ENCODE assay signal across 22 cellular contexts in the genomic region with DNA sequence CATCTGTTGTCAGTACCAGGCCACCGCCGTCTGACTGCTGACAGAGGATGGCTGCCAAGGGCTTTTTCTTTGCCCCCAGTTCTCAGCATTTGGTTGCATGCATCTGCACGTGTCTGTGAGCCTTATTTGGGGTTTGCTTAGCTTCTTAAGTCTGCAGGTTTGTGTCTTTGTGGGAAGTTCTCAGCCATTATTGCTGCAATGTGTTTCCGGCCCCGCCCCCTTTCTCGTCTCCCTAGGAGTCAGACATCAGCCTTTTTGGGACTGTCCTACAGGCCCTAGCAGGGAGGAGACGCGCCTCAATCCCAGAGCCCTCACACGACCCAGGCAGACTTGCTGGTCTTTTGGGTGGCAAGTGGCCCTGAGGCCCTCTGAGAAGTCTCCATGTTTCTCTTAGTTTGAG. TPM values are rescaled to one million over a fixed set of nuclear protein-coding genes. Genes with fewer than 3 reads are reported as not detected.
A peak's percentile ranks its signal among the peaks of the same experiment; 100 is the strongest.
DNase-seq lines count a peak whose midpoint lies in the region; ATAC-seq and TF ChIP-seq lines count a peak whose summit lies in the region.
"Had no signal": no experiment of that assay in that cellular context is flagged by ENCODE, and none has a peak within 500 bp of the region (broad histone marks: within the 10 kb centered on the region; RNA-seq: fewer than 3 reads in every experiment).

No MANE protein-coding gene starts in this region.

- DNase-seq in HL-60 (ENCODE audit: low read depth in 1 of 2, low spot score in 1 of 2) = peak; percentile 30 to 90
- DNase-seq in NB4 (ENCODE audit: low read depth) = peak; percentile 85
- peak; percentile 22 for DNase-seq in left ventricle myocardium inferior
- DNase-seq in stimulated activated effector memory CD8-positive, alpha-beta T cell treated with anti-CD3 and anti-CD28 coated beads, Interleukin-12 subunit alpha, Interleukin-12 subunit beta, amount 100 ng/mL, for 72 hours (ENCODE audit: low spot score in 2 of 2) = no peak
- no peak for DNase-seq in activated CD4-positive, CD25-positive, alpha-beta regulatory T cell treated with anti-CD3 and anti-CD28 coated beads, Interleukin-2, amount 50 U/mL, for 72 hours
- no peak for DNase-seq in transverse colon
- DNase-seq: activated CD4-positive, alpha-beta T cell treated with anti-CD3 and anti-CD28 coated beads, Interleukin-2, amount 10 ng/mL, durations not matched to agents 7 days and 5 days; activated CD8-positive, alpha-beta memory T cell treated with anti-CD3 and anti-CD28 coated beads, Interleukin-2, amount 50 U/mL, for 4 hours; activated effector memory CD4-positive, alpha-beta T cell treated with Interleukin-2 at 50 U/mL for 16 hours; DMS53; H9; immature natural killer cell; NCI-H1092; NCI-H2081 treated with DMSO at 0.1 percent for 48 hours; NCI-H510A; SHP77; stimulated activated CD4-positive, alpha-beta T cell treated with anti-CD3 and anti-CD28 coated beads, Interleukin-15, amount 100 ng/mL, for 24 hours had no signal

- H3K4me1 Mint-ChIP-seq in stimulated activated effector memory CD8-positive, alpha-beta T cell treated with anti-CD3 and anti-CD28 coated beads, Interleukin-12 subunit alpha, Interleukin-12 subunit beta, amount 100 ng/mL, for 72 hours = peaks cover 8% of the 10 kb centered on the region
- H3K4me1 Mint-ChIP-seq: activated CD4-positive, alpha-beta T cell treated with anti-CD3 and anti-CD28 coated beads, Interleukin-2, amount 10 ng/mL, durations not matched to agents 7 days and 5 days; H9 had no signal

- no peak for ATAC-seq in stimulated activated effector memory CD8-positive, alpha-beta T cell treated with anti-CD3 and anti-CD28 coated beads, Interleukin-12 subunit alpha, Interleukin-12 subunit beta, amount 100 ng/mL, for 72 hours
- no peak for ATAC-seq in GM18858 (IDR thresholded peaks at IDR 0.05; ENCODE audit: unreplicated experiment)
- ATAC-seq: heart left ventricle had no signal

- TF ChIP-seq EP300 in transverse colon (IDR thresholded peaks at IDR 0.05; ENCODE audit: low read depth) = no peak

- intact Hi-C loops in left ventricle myocardium inferior (cut with micrococcal nuclease) (no loop called here), transverse colon (cut with DNase I; ENCODE audit: low total_unique reads) (no loop called here)

- 70% methylated on average over 9 of the region's 9 CpGs; no CpG with 5 or more reads in 1 of the 2 donors for WGBS in transverse colon (ENCODE audit: low coverage in 1 of 2), 2 donors

- H3K27ac ChIP-seq in HL-60 (replicated peaks) (no peak overlapping the region), left ventricle myocardium inferior (replicated peaks) (no peak overlapping the region), transverse colon (peak overlapping the region in 2 of 4 donors; percentile 82 to 92)
- H3K27ac ChIP-seq: breast epithelium, suprapubic skin had no signal

- peaks cover 40% of the 10 kb centered on the region for H3K36me3 Mint-ChIP-seq in stimulated activated effector memory CD8-positive, alpha-beta T cell treated with anti-CD3 and anti-CD28 coated beads, Interleukin-12 subunit alpha, Interleukin-12 subunit beta, amount 100 ng/mL, for 72 hours

- no peak overlapping the region for H3K4me3 Mint-ChIP-seq in stimulated activated effector memory CD8-positive, alpha-beta T cell treated with anti-CD3 and anti-CD28 coated beads, Interleukin-12 subunit alpha, Interleukin-12 subunit beta, amount 100 ng/mL, for 72 hours
- H3K4me3 Mint-ChIP-seq: activated CD4-positive, alpha-beta T cell treated with anti-CD3 and anti-CD28 coated beads, Interleukin-2, amount 10 ng/mL, durations not matched to agents 7 days and 5 days; H9; immature natural killer cell; T-helper 1 cell treated with Interleukin-12 subunit alpha and Interleukin-12 subunit beta and Interleukin-4 antibody, amounts not matched to agents 30 μg/mL and 1 μg/mL, for 36 hours had no signal

- H3K4me1 ChIP-seq in left ventricle myocardium inferior (peaks cover 51% of the 10 kb centered on the region), transverse colon (peaks cover 19 to 44% (median 28%) of the 10 kb centered on the region in 4 donors)
- H3K4me1 ChIP-seq: breast epithelium had no signal

- H3K9me3 ChIP-seq in left ventricle myocardium inferior (replicated peaks) (no peaks in the 10 kb centered on the region), transverse colon (no peaks in the 10 kb centered on the region)
- H3K9me3 ChIP-seq: breast epithelium, heart left ventricle, suprapubic skin had no signal

- no peaks in the 10 kb centered on the region for H3K27me3 ChIP-seq in HL-60 (ENCODE audit: insufficient read depth, poor library complexity, severe bottlenecking)
- H3K27me3 ChIP-seq in left ventricle myocardium inferior (ENCODE audit: low read depth) = no peaks in the 10 kb centered on the region
- no peaks in the 10 kb centered on the region for H3K27me3 ChIP-seq in transverse colon
- H3K27me3 ChIP-seq: breast epithelium, heart left ventricle, suprapubic skin had no signal

- no peaks in the 10 kb centered on the region for H3K9me3 Mint-ChIP-seq in stimulated activated effector memory CD8-positive, alpha-beta T cell treated with anti-CD3 and anti-CD28 coated beads, Interleukin-12 subunit alpha, Interleukin-12 subunit beta, amount 100 ng/mL, for 72 hours
- H3K9me3 Mint-ChIP-seq: activated CD4-positive, alpha-beta T cell treated with anti-CD3 and anti-CD28 coated beads, Interleukin-2, amount 10 ng/mL, durations not matched to agents 7 days and 5 days; H9; immature natural killer cell; T-helper 1 cell treated with Interleukin-12 subunit alpha and Interleukin-12 subunit beta and Interleukin-4 antibody, amounts not matched to agents 30 μg/mL and 1 μg/mL, for 36 hours had no signal

- no peak for TF ChIP-seq CTCF in HL-60 (IDR thresholded peaks at IDR 0.05; ENCODE audit: insufficient read depth, low read length)
- no peak for TF ChIP-seq CTCF in NB4 (IDR thresholded peaks at IDR 0.05; ENCODE audit: low read depth, low read length)
- no peak for TF ChIP-seq CTCF in left ventricle myocardium inferior (IDR thresholded peaks at IDR 0.05; ENCODE audit: borderline replicate concordance)
- TF ChIP-seq CTCF in transverse colon (IDR thresholded peaks at IDR 0.05) = no peak

- in situ Hi-C loops in transverse colon (cut with MboI; ENCODE audit: low pct_ligation_motif_present in 1 of 4, low pct_unique_long_range_greater_than_20kb in 1 of 4, low sequenced_read_pairs in 3 of 4) = no loop called here

- H3K36me3 ChIP-seq in left ventricle myocardium inferior (peaks cover 72% of the 10 kb centered on the region), transverse colon (peaks cover 0 to 29% (median 12%) of the 10 kb centered on the region in 4 donors)
- H3K36me3 ChIP-seq: breast epithelium had no signal

- H3K27ac Mint-ChIP-seq in stimulated activated effector memory CD8-positive, alpha-beta T cell treated with anti-CD3 and anti-CD28 coated beads, Interleukin-12 subunit alpha, Interleukin-12 subunit beta, amount 100 ng/mL, for 72 hours = peak overlapping the region; percentile 38
- H3K27ac Mint-ChIP-seq: activated CD4-positive, alpha-beta T cell treated with anti-CD3 and anti-CD28 coated beads, Interleukin-2, amount 10 ng/mL, durations not matched to agents 7 days and 5 days; H9; T-helper 1 cell treated with Interleukin-12 subunit alpha and Interleukin-12 subunit beta and Interleukin-4 antibody, amounts not matched to agents 30 μg/mL and 1 μg/mL, for 36 hours had no signal

- TF ChIP-seq POLR2A in NB4 (IDR thresholded peaks at IDR 0.05; ENCODE audit: extremely low read depth, insufficient read length) = no peak
- TF ChIP-seq POLR2A in transverse colon (IDR thresholded peaks at IDR 0.05) = no peak

- no peak overlapping the region for H3K4me3 ChIP-seq in HL-60 (replicated peaks; ENCODE audit: insufficient read depth, low read length)
- H3K4me3 ChIP-seq in NB4 (ENCODE audit: low read depth, low read length) = no peak overlapping the region
- H3K4me3 ChIP-seq in left ventricle myocardium inferior = no peak overlapping the region
- no peak overlapping the region for H3K4me3 ChIP-seq in transverse colon
- H3K4me3 ChIP-seq: breast epithelium, heart left ventricle, suprapubic skin had no signal

RNA-seq across cellular contexts. Expression of gene MOB2, which starts 8.0 kb away (rescaled TPM):
- 49.5 TPM for total RNA-seq in left ventricle myocardium inferior
- total RNA-seq in transverse colon = 10 to 100 TPM; 22.8 to 56.7 (median 42.4) TPM

Comparison
In these comparisons a context has a peak if more than half of its experiments do, and no peak if none do; other contexts are left out.
1. DNase-seq: peak in HL-60 (2 of 2), NB4 (single experiment) and left ventricle myocardium inferior (single experiment); none in stimulated activated effector memory CD8-positive, alpha-beta T cell treated with anti-CD3 and anti-CD28 coated beads, Interleukin-12 subunit alpha, Interleukin-12 subunit beta, amount 100 ng/mL, for 72 hours (0 of 2), activated CD4-positive, CD25-positive, alpha-beta regulatory T cell treated with anti-CD3 and anti-CD28 coated beads, Interleukin-2, amount 50 U/mL, for 72 hours (single experiment) and transverse colon (single experiment).